20 cellular contexts compared by ENCODE assay signal in genomic region chr1:21365036-21365435, GRCh38.
"Had no signal": no experiment of that assay in that cellular context is flagged by ENCODE, and none has a peak within 500 bp of the region (broad histone marks: within the 10 kb centered on the region; RNA-seq: fewer than 3 reads in every experiment).

No MANE protein-coding gene starts in this region.

- H3K27me3 ChIP-seq: body of pancreas, esophagus squamous epithelium, heart right ventricle, tibial nerve, uterus had no signal

- H3K4me1 ChIP-seq: uterus had no signal

- H3K4me1 Mint-ChIP-seq: neural crest cell had no signal

- H3K4me3 Mint-ChIP-seq: activated CD4-positive, alpha-beta memory T cell treated with anti-CD3 and anti-CD28 coated beads for 36 hours; activated naive CD8-positive, alpha-beta T cell treated with anti-CD3 and anti-CD28 coated beads, Interleukin-2, amount 10 ng/mL, durations not matched to agents 7 days and 5 days; activated T-helper 1 cell treated with anti-CD3 and anti-CD28 coated beads, Interleukin-12 subunit alpha, Interleukin-12 subunit beta, Interleukin-2, Interleukin-4 antibody, amounts not matched to agents 30 ng/mL and 10 ng/mL and 1 ng/mL, durations not matched to agents 14 hours and 24 hours and 36 hours; effector memory CD8-positive, alpha-beta T cell; immature natural killer cell; neural crest cell; stimulated activated naive CD8-positive, alpha-beta T cell treated with anti-CD3 and anti-CD28 coated beads, Interleukin-15, Interleukin-2, amounts not matched to agents 100 ng/mL and 50 ng/mL, for 24 hours had no signal

- H3K9me3 Mint-ChIP-seq: activated CD4-positive, alpha-beta memory T cell treated with anti-CD3 and anti-CD28 coated beads for 36 hours; activated naive CD8-positive, alpha-beta T cell treated with anti-CD3 and anti-CD28 coated beads, Interleukin-2, amount 10 ng/mL, durations not matched to agents 7 days and 5 days; activated T-helper 1 cell treated with anti-CD3 and anti-CD28 coated beads, Interleukin-12 subunit alpha, Interleukin-12 subunit beta, Interleukin-2, Interleukin-4 antibody, amounts not matched to agents 30 ng/mL and 10 ng/mL and 1 ng/mL, durations not matched to agents 14 hours and 24 hours and 36 hours; effector memory CD8-positive, alpha-beta T cell; immature natural killer cell; neural crest cell; stimulated activated naive CD8-positive, alpha-beta T cell treated with anti-CD3 and anti-CD28 coated beads, Interleukin-15, Interleukin-2, amounts not matched to agents 100 ng/mL and 50 ng/mL, for 24 hours had no signal

- H3K27ac ChIP-seq: body of pancreas, esophagus squamous epithelium, heart right ventricle, tibial nerve, uterus, WERI-Rb-1 had no signal

- H3K27me3 Mint-ChIP-seq: activated CD4-positive, alpha-beta memory T cell treated with anti-CD3 and anti-CD28 coated beads for 36 hours; activated naive CD8-positive, alpha-beta T cell treated with anti-CD3 and anti-CD28 coated beads, Interleukin-2, amount 10 ng/mL, durations not matched to agents 7 days and 5 days; effector memory CD8-positive, alpha-beta T cell; progenitor cell of endocrine pancreas; stimulated activated naive CD8-positive, alpha-beta T cell treated with anti-CD3 and anti-CD28 coated beads, Interleukin-15, Interleukin-2, amounts not matched to agents 100 ng/mL and 50 ng/mL, for 24 hours had no signal

- H3K36me3 ChIP-seq: esophagus squamous epithelium, heart right ventricle, tibial nerve, uterus, WERI-Rb-1 had no signal

- H3K27ac Mint-ChIP-seq: activated CD4-positive, alpha-beta memory T cell treated with anti-CD3 and anti-CD28 coated beads for 36 hours; activated naive CD8-positive, alpha-beta T cell treated with anti-CD3 and anti-CD28 coated beads, Interleukin-2, amount 10 ng/mL, durations not matched to agents 7 days and 5 days; activated T-helper 1 cell treated with anti-CD3 and anti-CD28 coated beads, Interleukin-12 subunit alpha, Interleukin-12 subunit beta, Interleukin-2, Interleukin-4 antibody, amounts not matched to agents 30 ng/mL and 10 ng/mL and 1 ng/mL, durations not matched to agents 14 hours and 24 hours and 36 hours; effector memory CD8-positive, alpha-beta T cell; immature natural killer cell; stimulated activated naive CD8-positive, alpha-beta T cell treated with anti-CD3 and anti-CD28 coated beads, Interleukin-15, Interleukin-2, amounts not matched to agents 100 ng/mL and 50 ng/mL, for 24 hours had no signal

- H3K9me3 ChIP-seq: body of pancreas, esophagus squamous epithelium, heart right ventricle, tibial nerve, uterus had no signal

- H3K4me3 ChIP-seq: body of pancreas, esophagus squamous epithelium, heart right ventricle, tibial nerve, uterus had no signal

- DNase-seq: activated CD4-positive, alpha-beta memory T cell treated with anti-CD3 and anti-CD28 coated beads for 36 hours; activated CD4-positive, alpha-beta T cell treated with anti-CD3 and anti-CD28 coated beads for 4 hours; activated gamma-delta T cell treated with Interleukin-2 at 50 U/mL for 16 hours; activated naive CD8-positive, alpha-beta T cell treated with anti-CD3 and anti-CD28 coated beads, Interleukin-2, amount 10 ng/mL, durations not matched to agents 7 days and 5 days; activated T-cell treated with anti-CD3 and anti-CD28 coated beads for 4 hours; body of pancreas; effector memory CD8-positive, alpha-beta T cell; esophagus squamous epithelium; heart right ventricle; immature natural killer cell; left ventricle myocardium superior; stimulated activated CD8-positive, alpha-beta memory T cell treated with anti-CD3 and anti-CD28 coated beads, Interleukin-4, amount 100 ng/mL, for 48 hours; T1000; uterus; WERI-Rb-1 had no signal

- H3K36me3 Mint-ChIP-seq: activated CD4-positive, alpha-beta memory T cell treated with anti-CD3 and anti-CD28 coated beads for 36 hours; activated naive CD8-positive, alpha-beta T cell treated with anti-CD3 and anti-CD28 coated beads, Interleukin-2, amount 10 ng/mL, durations not matched to agents 7 days and 5 days; immature natural killer cell had no signal

- ATAC-seq: body of pancreas; effector memory CD8-positive, alpha-beta T cell; heart right ventricle; left ventricle myocardium superior had no signal
